In genomic region chr1:203038891-203039608, GRCh38 we compare ENCODE assay signal across 8 cellular contexts. TPM values are rescaled to one million over a fixed set of nuclear protein-coding genes. Genes with fewer than 3 reads are reported as not detected.
DNase-seq lines count a peak whose midpoint lies in the region; ATAC-seq and TF ChIP-seq lines count a peak whose summit lies in the region.

No MANE protein-coding gene starts in this region.

- H3K4me1 ChIP-seq in mammary epithelial cell (ENCODE audit: insufficient read depth, low read length) = peaks cover 25% of the 10 kb centered on the region

- no peaks in the 10 kb centered on the region; the same call in 1 of the 2 replicates for H3K27me3 Mint-ChIP-seq in WTC11 (ENCODE audit: low read depth)

- in situ Hi-C loops in mammary epithelial cell (cut with MboI; ENCODE audit: low sequenced_read_pairs in 2 of 2) = loop anchor here (10.0 to 25.0 kb wide), 3 partner anchors 136 to 176 kb away; partner anchors contain the start of gene MYBPH (in 1 of the 2)

- no peak overlapping the region for H2AFZ ChIP-seq in mammary epithelial cell (ENCODE audit: low read depth, low read length)

- H3K9me3 ChIP-seq in mammary epithelial cell (replicated peaks; ENCODE audit: insufficient read depth, low read length) = no peaks in the 10 kb centered on the region

- H3K4me3 ChIP-seq in mammary epithelial cell (replicated peaks in 1 of 3; ENCODE audit: insufficient read depth in 1 of 3, low read depth in 2 of 3, low read length in 3 of 3) (no peak overlapping the region), kidney epithelial cell (ENCODE audit: low read depth, low read length) (no peak overlapping the region)

- WGBS in mammary epithelial cell (ENCODE audit: low coverage, missing lambda C conversion rate) = 39% methylated on average over 12 of the region's 22 CpGs

- no peaks in the 10 kb centered on the region for H3K79me2 ChIP-seq in mammary epithelial cell (ENCODE audit: insufficient read depth, low read length)

- no peak overlapping the region for H3K9ac ChIP-seq in mammary epithelial cell (ENCODE audit: insufficient read depth, low read length)

- DNase-seq in AG20443 (ENCODE audit: low spot score) (peak; percentile 81), NCI-H2107 (lab: John Stamatoyannopoulos, UW) (peak; percentile 59), WTC11 (ENCODE audit: low spot score) (peak; percentile 80), mammary epithelial cell (peak; percentile 61), kidney epithelial cell (ENCODE audit: low read depth) (peak; percentile 23)
- peak; percentile 56 for DNase-seq in stimulated activated CD4-positive, alpha-beta T cell treated with anti-CD3 and anti-CD28 coated beads, Interleukin-2, amount 100 ng/mL, for 4 hours (ENCODE audit: low read depth)

- H4K20me1 ChIP-seq in mammary epithelial cell (ENCODE audit: insufficient read depth, low read length) = no peaks in the 10 kb centered on the region

- POLR2A ChIA-PET in WTC11 (lab: Charles Lee) = interaction anchor here (0.8 to 1.3 kb wide), 2 partner anchors 12 to 16 kb away, joined by 3 read pairs; no protein-coding TSS in a partner anchor

- peaks cover 7% of the 10 kb centered on the region for H3K36me3 Mint-ChIP-seq in WTC11

- no peak overlapping the region for H3K4me2 ChIP-seq in mammary epithelial cell (ENCODE audit: insufficient read depth, low read depth, low read length)

- H3K36me3 ChIP-seq in mammary epithelial cell (ENCODE audit: insufficient read depth, low read length) (peaks cover 3% of the 10 kb centered on the region), kidney epithelial cell (ENCODE audit: control insufficient read depth, insufficient read depth, low read length) (no peaks in the 10 kb centered on the region)

- H3K27ac Mint-ChIP-seq in WTC11 = no peak overlapping the region

- no peak overlapping the region for H3K27ac ChIP-seq in mammary epithelial cell (ENCODE audit: insufficient read depth, low read depth, low read length)

- ATAC-seq in GM19351 (IDR thresholded peaks at IDR 0.05; ENCODE audit: unreplicated experiment) = peak; percentile 62
- peak; percentile 84 for ATAC-seq in WTC11
- ATAC-seq in GM18861 (IDR thresholded peaks at IDR 0.05; ENCODE audit: unreplicated experiment) = no peak

- H3K27me3 ChIP-seq in mammary epithelial cell (ENCODE audit: insufficient read depth, low read length) = no peaks in the 10 kb centered on the region
- peaks cover 2% of the 10 kb centered on the region for H3K27me3 ChIP-seq in kidney epithelial cell (ENCODE audit: control insufficient read depth, insufficient read depth, low read length)

- H3K4me1 Mint-ChIP-seq in WTC11 = peaks cover 26% of the 10 kb centered on the region

- intact Hi-C loops in mammary epithelial cell (cut with micrococcal nuclease) = loop anchor here (1.0 to 2.0 kb wide), 6 partner anchors 78 to 300 kb away; no protein-coding TSS in a partner anchor

- dilution Hi-C loops in mammary epithelial cell (cut with HindIII; ENCODE audit: low sequenced_read_pairs) = loop anchor here (10.0 kb wide), 2 partner anchors 186 to 226 kb away; partner anchors contain the start of gene CHIT1

- CTCF ChIA-PET in WTC11 (lab: Charles Lee) (interaction anchor here (0.5 to 8.9 kb wide), 54 partner anchors 11 to 536 kb away, joined by 3 to 412 read pairs (median 10); partner anchors contain the start of genes ADORA1, CHI3L1, MYBPH and MYOG), mammary epithelial cell (lab: Charles Lee; ENCODE audit: low non-redundant PET) (interaction anchor here (0.6 to 2.1 kb wide), 6 partner anchors 12 to 228 kb away, joined by 3 to 23 read pairs (median 8); partner anchors contain the start of gene PPFIA4)

- no peaks in the 10 kb centered on the region for H3K9me3 Mint-ChIP-seq in WTC11

- no TSS peak for BruUV-seq in mammary epithelial cell (replicated peaks; lab: Mats Ljungman, UMichigan)

- H3K4me3 Mint-ChIP-seq in WTC11 = no peak overlapping the region

- TF ChIP-seq CTCF in WTC11 (IDR thresholded peaks at IDR 0.05) = peak; percentile 54
- TF ChIP-seq CTCF in mammary epithelial cell (conservative IDR thresholded peaks at IDR 0.05 in 1 of 2, IDR thresholded peaks at IDR 0.05 in 1 of 2; ENCODE audit: extremely low read depth in 1 of 2, insufficient read depth in 1 of 2, low read depth in 1 of 2, low read length in 2 of 2) = peak; percentile 92 to 96
- TF ChIP-seq CTCF in kidney epithelial cell (IDR thresholded peaks at IDR 0.05; ENCODE audit: insufficient read depth, low read length, poor library complexity, severe bottlenecking) = peak; percentile 89

TF ChIP-seq in WTC11, 78 proteins besides CTCF, POLR2A, EP300 and RAD21 (continues in another document):
- TF ChIP-seq SMAD3 (CRISPR knock-in tag; IDR thresholded peaks at IDR 0.05; ENCODE audit: borderline replicate concordance) (no peak), CREB1 (CRISPR knock-in tag; IDR thresholded peaks at IDR 0.05) (no peak), ZNF263 (CRISPR knock-in tag; IDR thresholded peaks at IDR 0.05; ENCODE audit: low read depth) (no peak), ATF2 (CRISPR knock-in tag; IDR thresholded peaks at IDR 0.05; ENCODE audit: borderline replicate concordance, low read depth) (no peak), ZMAT4 (CRISPR knock-in tag; IDR thresholded peaks at IDR 0.05) (no peak), NR1H2 (CRISPR knock-in tag; IDR thresholded peaks at IDR 0.05) (no peak), E2F4 (CRISPR knock-in tag; IDR thresholded peaks at IDR 0.05; ENCODE audit: borderline replicate concordance, low read depth) (no peak), ELF4 (CRISPR knock-in tag; IDR thresholded peaks at IDR 0.05; ENCODE audit: low read depth) (no peak), JAZF1 (CRISPR knock-in tag; IDR thresholded peaks at IDR 0.05) (no peak), ZNF281 (CRISPR knock-in tag; IDR thresholded peaks at IDR 0.05) (no peak)

RNA-seq across cellular contexts. Expression of gene PPFIA4, which starts 12.8 kb away (rescaled TPM):
- total RNA-seq in WTC11 (2021) (21.1 to 24.9 TPM (median 22.7 TPM) in 3 replicates), mammary epithelial cell (1 to 10 TPM; 8.2 to 8.3 TPM), kidney epithelial cell (0.13 and 0.62 TPM in 2 replicates)
- 4.7 TPM for polyA plus RNA-seq in mammary epithelial cell
- polyA minus RNA-seq in mammary epithelial cell = 7.1 TPM

RNA-seq across cellular contexts. Expression of gene TMEM183A, which starts 31.9 kb away (rescaled TPM):
- total RNA-seq in WTC11 (2021) = 97.4 to 108 TPM (median 99.8 TPM) in 3 replicates
- 10 to 100 TPM; 58.1 to 97.4 TPM for total RNA-seq in mammary epithelial cell
- polyA plus RNA-seq in mammary epithelial cell = 80.8 TPM
- 140 TPM for polyA minus RNA-seq in mammary epithelial cell
- total RNA-seq in kidney epithelial cell = 81.9 and 83.2 TPM in 2 replicates

RNA-seq across cellular contexts. Expression of gene MYOG, which starts 46.8 kb away (rescaled TPM):
- not detected in 3 replicates for total RNA-seq in WTC11 (2021)
- total RNA-seq in mammary epithelial cell = not detected
- not detected for polyA plus RNA-seq in mammary epithelial cell
- polyA minus RNA-seq in mammary epithelial cell = not detected
- not detected in 2 replicates for total RNA-seq in kidney epithelial cell

Comparison
In these comparisons a context has a peak if more than half of its experiments do, and no peak if none do; other contexts are left out.
1. DNase-seq: peak in every context shown above with its lines; median percentile 81 in AG20443; 80 in WTC11; 61 in mammary epithelial cell; 59 in NCI-H2107; 56 in stimulated activated CD4-positive, alpha-beta T cell treated with anti-CD3 and anti-CD28 coated beads, Interleukin-2, amount 100 ng/mL, for 4 hours; 23 in kidney epithelial cell.